Comparison of ENCODE assay signal across 8 cellular contexts in the genomic region with DNA sequence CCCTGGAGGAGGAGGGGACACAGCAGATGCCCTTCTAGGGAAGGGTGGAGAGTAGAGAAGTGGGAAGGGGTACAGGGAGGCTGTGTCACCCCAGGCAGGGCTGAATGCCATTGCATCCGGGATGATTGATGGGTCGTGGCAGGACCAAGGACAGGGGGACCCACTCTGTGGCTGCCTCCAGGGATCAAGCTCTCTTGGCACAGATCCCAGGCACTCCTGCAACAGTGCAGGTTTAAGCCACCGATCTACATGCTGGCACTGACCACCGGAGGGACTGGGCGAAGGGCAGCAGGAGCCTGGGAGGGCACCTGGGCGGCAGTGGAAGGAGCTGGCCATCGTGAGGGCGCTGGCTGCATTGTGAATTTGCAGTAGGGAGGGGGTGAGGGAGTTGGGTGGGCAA. TPM values are rescaled to one million over a fixed set of nuclear protein-coding genes. Genes with fewer than 3 reads are reported as not detected.
A peak's percentile ranks its signal among the peaks of the same experiment; 100 is the strongest.
DNase-seq lines count a peak whose midpoint lies in the region; ATAC-seq and TF ChIP-seq lines count a peak whose summit lies in the region.
"Not testable (repeated sequence)": the region's sequence is repeated elsewhere in the genome, so short reads cannot be mapped to it uniquely, and the experiment has no call there.

No MANE protein-coding gene starts in this region.

- not testable (repeated sequence) for H3K27ac ChIP-seq in GM23248; coronary artery; aorta (ENCODE audit: low read depth in 1 of 2, low read length in 2 of 2)

- not testable (repeated sequence) for H3K9me3 Mint-ChIP-seq in activated T-helper 2 cell treated with anti-CD3 and anti-CD28 coated beads, Interferon-gamma antibody, Interleukin-2, Interleukin-4, amounts not matched to agents 10 μg/mL and 5 μg/mL and 100 μg/mL, durations not matched to agents 14 hours and 24 hours and 36 hours; mesothelial cell of epicardium; progenitor cell of endocrine pancreas (ENCODE audit: low read depth)

- not testable (repeated sequence) for H3K27ac Mint-ChIP-seq in activated T-helper 2 cell treated with anti-CD3 and anti-CD28 coated beads, Interferon-gamma antibody, Interleukin-2, Interleukin-4, amounts not matched to agents 10 μg/mL and 5 μg/mL and 100 μg/mL, durations not matched to agents 14 hours and 24 hours and 36 hours; mesothelial cell of epicardium; progenitor cell of endocrine pancreas

- not testable (repeated sequence) for H2AFZ ChIP-seq in GM23248

- not testable (repeated sequence) for H3K9me3 ChIP-seq in GM23248 (ENCODE audit: low read depth); aorta (ENCODE audit: control insufficient read depth, low read length)

- intact Hi-C loops in activated T-helper 2 cell treated with anti-CD3 and anti-CD28 coated beads, Interferon-gamma antibody, Interleukin-2, Interleukin-4, amounts not matched to agents 10 μg/mL and 5 μg/mL and 100 μg/mL, durations not matched to agents 14 hours and 24 hours and 36 hours (cut with micrococcal nuclease) = loop anchor here (1.0 kb wide), 1 partner anchor 24 kb away; no protein-coding TSS in a partner anchor
- intact Hi-C loops in left cardiac atrium (cut with DNase I); aorta (cut with DNase I): not testable (repeated sequence)

- in situ Hi-C loops in GM23248 (cut with MboI) = not testable (repeated sequence)

- not testable (repeated sequence) for H3K27me3 ChIP-seq in GM23248 (replicated peaks; ENCODE audit: insufficient read depth); aorta (ENCODE audit: control insufficient read depth in 1 of 2, insufficient read depth in 2 of 2, low read length in 1 of 2)

- H3K79me2 ChIP-seq in GM23248 (ENCODE audit: insufficient read depth) = not testable (repeated sequence)

- not testable (repeated sequence) for H3K36me3 ChIP-seq in GM23248 (ENCODE audit: low read depth); aorta (ENCODE audit: control insufficient read depth in 1 of 2, insufficient read depth in 2 of 2, low read length in 1 of 2)

- TF ChIP-seq CTCF in coronary artery (IDR thresholded peaks at IDR 0.05); mesothelial cell of epicardium (IDR thresholded peaks at IDR 0.05; ENCODE audit: unreplicated experiment); progenitor cell of endocrine pancreas (IDR thresholded peaks at IDR 0.05; ENCODE audit: unreplicated experiment): not testable (repeated sequence)

- H3K4me1 ChIP-seq in GM23248 (ENCODE audit: insufficient read depth); aorta (ENCODE audit: control insufficient read depth in 1 of 2, insufficient read depth in 2 of 2, low read length in 2 of 2): not testable (repeated sequence)

- peak overlapping the region; percentile 63 for H3K4me3 Mint-ChIP-seq in activated T-helper 2 cell treated with anti-CD3 and anti-CD28 coated beads, Interferon-gamma antibody, Interleukin-2, Interleukin-4, amounts not matched to agents 10 μg/mL and 5 μg/mL and 100 μg/mL, durations not matched to agents 14 hours and 24 hours and 36 hours (ENCODE audit: low read depth)
- peak overlapping the region; percentile 59 for H3K4me3 Mint-ChIP-seq in mesothelial cell of epicardium
- peak overlapping the region; percentile 61 for H3K4me3 Mint-ChIP-seq in progenitor cell of endocrine pancreas (ENCODE audit: low read depth)

- not testable (repeated sequence) for H4K20me1 ChIP-seq in GM23248 (ENCODE audit: insufficient read depth)

- not testable (repeated sequence) for H3K4me1 Mint-ChIP-seq in activated T-helper 2 cell treated with anti-CD3 and anti-CD28 coated beads, Interferon-gamma antibody, Interleukin-2, Interleukin-4, amounts not matched to agents 10 μg/mL and 5 μg/mL and 100 μg/mL, durations not matched to agents 14 hours and 24 hours and 36 hours (ENCODE audit: low read depth); mesothelial cell of epicardium; progenitor cell of endocrine pancreas (ENCODE audit: low read depth)

- peak overlapping the region; percentile 51; the same call in 1 of the 2 replicates for H3K4me3 ChIP-seq in GM23248
- peak overlapping the region; percentile 55 for H3K4me3 ChIP-seq in coronary artery
- H3K4me3 ChIP-seq in aorta (ENCODE audit: low read length in 2 of 2) = not testable (repeated sequence)

- not testable (repeated sequence) for H3K4me2 ChIP-seq in GM23248 (ENCODE audit: unreplicated experiment)

- not testable (repeated sequence) for H3K9me2 ChIP-seq in GM23248 (ENCODE audit: insufficient read depth)

- H3F3A ChIP-seq in GM23248 (ENCODE audit: insufficient read depth) = not testable (repeated sequence)

- WGBS in GM23248 (ENCODE audit: low coverage in 1 of 2, low lambda C conversion rate in 2 of 2, missing lambda C conversion rate in 2 of 2), 2 experiments = 63% methylated on average over 8 of the region's 8 CpGs; no CpG with 5 or more reads in 1 of the 2 experiments
- 58 to 71% methylated on average over 4 to 6 of the region's 8 CpGs for WGBS in aorta, 2 donors

- not testable (repeated sequence) for H3K36me3 Mint-ChIP-seq in activated T-helper 2 cell treated with anti-CD3 and anti-CD28 coated beads, Interferon-gamma antibody, Interleukin-2, Interleukin-4, amounts not matched to agents 10 μg/mL and 5 μg/mL and 100 μg/mL, durations not matched to agents 14 hours and 24 hours and 36 hours (ENCODE audit: low read depth); mesothelial cell of epicardium; progenitor cell of endocrine pancreas (ENCODE audit: insufficient read depth)

- ATAC-seq in SK-N-SH treated with all-trans-retinoic acid at 6 μM for 48 hours (peak; percentile 39), left cardiac atrium (peak; percentile 30 to 33), aorta (ENCODE audit: low FRiP score) (peak; percentile 54)

- peaks cover 28% of the 10 kb centered on the region for H3K27me3 Mint-ChIP-seq in activated T-helper 2 cell treated with anti-CD3 and anti-CD28 coated beads, Interferon-gamma antibody, Interleukin-2, Interleukin-4, amounts not matched to agents 10 μg/mL and 5 μg/mL and 100 μg/mL, durations not matched to agents 14 hours and 24 hours and 36 hours (ENCODE audit: low read depth)
- not testable (repeated sequence) for H3K27me3 Mint-ChIP-seq in mesothelial cell of epicardium (ENCODE audit: low read depth); progenitor cell of endocrine pancreas

- DNase-seq in GM23248; activated T-helper 2 cell treated with anti-CD3 and anti-CD28 coated beads, Interferon-gamma antibody, Interleukin-2, Interleukin-4, amounts not matched to agents 10 μg/mL and 5 μg/mL and 100 μg/mL, durations not matched to agents 14 hours and 24 hours and 36 hours (ENCODE audit: low spot score); coronary artery (ENCODE audit: low spot score); left cardiac atrium; mesothelial cell of epicardium (ENCODE audit: low spot score in 2 of 2, unreplicated experiment in 2 of 2); progenitor cell of endocrine pancreas (ENCODE audit: low spot score, unreplicated experiment); aorta: not testable (repeated sequence)

- peak overlapping the region; percentile 57; the same call in 1 of the 2 replicates for H3K9ac ChIP-seq in GM23248

RNA-seq across cellular contexts. Expression of a gene that starts 22.6 kb away (rescaled TPM):
- total RNA-seq in GM23248 (2014; rRNA removed; shearing (Covaris generic)) = 163 and 190 TPM in 2 replicates
- polyA plus RNA-seq in GM23248 (2016; fragmentation: Nextera tagmentation; extraction: Ambion mirVana) (190 and 195 TPM in 2 replicates), aorta (10 to 100 TPM; 16.9 to 39.4 TPM)
- total RNA-seq in activated T-helper 2 cell treated with anti-CD3 and anti-CD28 coated beads, Interferon-gamma antibody, Interleukin-2, Interleukin-4, amounts not matched to agents 10 μg/mL and 5 μg/mL and 100 μg/mL, durations not matched to agents 14 hours and 24 hours and 36 hours = 7.2 and 7.4 TPM in 2 replicates
- total RNA-seq in left cardiac atrium (10 to 100 TPM; 43.8 to 57.8 TPM), mesothelial cell of epicardium (21.5 to 25.5 TPM (median 24.3 TPM) in 3 replicates), progenitor cell of endocrine pancreas (31.9 and 37.1 TPM in 2 replicates), aorta (10 to 100 TPM; 33.7 to 40.0 TPM)

RNA-seq across cellular contexts. Expression of a gene that starts 47.5 kb away (rescaled TPM):
- 8.5 and 10.4 TPM in 2 replicates for total RNA-seq in GM23248 (2014; rRNA removed; shearing (Covaris generic))
- 8.1 and 9.0 TPM in 2 replicates for polyA plus RNA-seq in GM23248 (2016; fragmentation: Nextera tagmentation; extraction: Ambion mirVana)
- 0.41 and 0.60 TPM in 2 replicates for total RNA-seq in activated T-helper 2 cell treated with anti-CD3 and anti-CD28 coated beads, Interferon-gamma antibody, Interleukin-2, Interleukin-4, amounts not matched to agents 10 μg/mL and 5 μg/mL and 100 μg/mL, durations not matched to agents 14 hours and 24 hours and 36 hours
- 1 to 10 TPM; 2.2 to 3.9 TPM for total RNA-seq in left cardiac atrium
- total RNA-seq in mesothelial cell of epicardium = 110 to 121 TPM (median 114 TPM) in 3 replicates
- 268 and 276 TPM in 2 replicates for total RNA-seq in progenitor cell of endocrine pancreas
- 1 to 10 TPM; 5.6 to 6.3 TPM for total RNA-seq in aorta
- polyA plus RNA-seq in aorta = 1 to 10 TPM; 2.8 to 4.3 TPM
